Comparison of ENCODE assay signal across 8 cellular contexts in genomic region chrX:53441531-53442321, GRCh38. TPM values are rescaled to one million over a fixed set of nuclear protein-coding genes. Genes with fewer than 3 reads are reported as not detected.
DNase-seq lines count a peak whose midpoint lies in the region; ATAC-seq and TF ChIP-seq lines count a peak whose summit lies in the region.

No MANE protein-coding gene starts in this region.

- H3K27ac Mint-ChIP-seq in CD4-positive, alpha-beta T cell = no peak overlapping the region
- H3K27ac Mint-ChIP-seq in IgD-negative memory B cell = peak overlapping the region in 2 of 3 donors; percentile 15 to 53
- H3K27ac Mint-ChIP-seq in activated T-helper 17 cell treated with anti-CD3 and anti-CD28 coated beads, Interleukin-2, amount 50 U/mL, for 72 hours = peak overlapping the region; percentile 50
- peak overlapping the region in 1 of 2 donors; percentile 31 for H3K27ac Mint-ChIP-seq in natural killer cell treated with Interleukin-12 subunit alpha and Interleukin-12 subunit beta and Interleukin-15 and Interleukin-18, amount 100 ng/mL, for 72 hours

- intact Hi-C loops in CD4-positive, alpha-beta T cell (cut with DNase I, micrococcal nuclease) = no loop called here
- intact Hi-C loops in PC-9 (cut with micrococcal nuclease; ENCODE audit: unreplicated experiment) = loop anchor here (2.0 kb wide), 1 partner anchor 19 kb away; the partner anchor contains the start of genes RIBC1 and SMC1A

- no peaks in the 10 kb centered on the region for H3K36me3 Mint-ChIP-seq in CD4-positive, alpha-beta T cell (ENCODE audit: low read depth)
- H3K36me3 Mint-ChIP-seq in IgD-negative memory B cell = no peaks in the 10 kb centered on the region
- H3K36me3 Mint-ChIP-seq in activated T-helper 17 cell treated with anti-CD3 and anti-CD28 coated beads, Interleukin-2, amount 50 U/mL, for 72 hours (ENCODE audit: low read depth) = no peaks in the 10 kb centered on the region
- no peaks in the 10 kb centered on the region for H3K36me3 Mint-ChIP-seq in natural killer cell treated with Interleukin-12 subunit alpha and Interleukin-12 subunit beta and Interleukin-15 and Interleukin-18, amount 100 ng/mL, for 72 hours

- peaks cover 5% of the 10 kb centered on the region; the same call in 1 of the 2 replicates for H3F3A ChIP-seq in PC-9 (ENCODE audit: insufficient read depth, low read depth)

- H2AFZ ChIP-seq in PC-9 = 0 out of 2 replicates have a peak overlapping the region, but pooled peaks have one; percentile 68

- no peak for TF ChIP-seq CTCF in CD4-positive, alpha-beta T cell (IDR thresholded peaks at IDR 0.05)
- TF ChIP-seq CTCF in PC-9 (conservative IDR thresholded peaks at IDR 0.05) = no peak
- TF ChIP-seq CTCF in fibroblast of mammary gland (conservative IDR thresholded peaks at IDR 0.05; ENCODE audit: control insufficient read depth, insufficient read depth, low read depth, low read length) = no peak

- H3K4me2 ChIP-seq in PC-9 = peak overlapping the region; percentile 77

- H3K4me3 ChIP-seq in PC-9 = peak overlapping the region; percentile 52; the same call in 1 of the 2 replicates
- peak overlapping the region; percentile 48 for H3K4me3 ChIP-seq in fibroblast of mammary gland (ENCODE audit: control insufficient read depth, low read depth, low read length)

- no peak overlapping the region for H3K27ac ChIP-seq in CD4-positive, alpha-beta T cell (ENCODE audit: low read depth, low read length)
- peak overlapping the region; percentile 54; the same call in 1 of the 2 replicates for H3K27ac ChIP-seq in PC-9

- no peaks in the 10 kb centered on the region for H3K4me1 ChIP-seq in PC-9 (replicated peaks; ENCODE audit: insufficient read depth)

- no peaks in the 10 kb centered on the region for H3K9me3 ChIP-seq in CD4-positive, alpha-beta T cell (ENCODE audit: control insufficient read depth, low read length)
- no peaks in the 10 kb centered on the region for H3K9me3 ChIP-seq in PC-9 (ENCODE audit: insufficient read depth, low read depth)

- BruUV-seq in PC-9 (replicated peaks; lab: Mats Ljungman, UMichigan) = TSS peak; percentile 72

- H3K27me3 Mint-ChIP-seq in CD4-positive, alpha-beta T cell = peaks cover 10% of the 10 kb centered on the region
- H3K27me3 Mint-ChIP-seq in IgD-negative memory B cell = peaks cover 21% of the 10 kb centered on the region
- no peaks in the 10 kb centered on the region for H3K27me3 Mint-ChIP-seq in activated T-helper 17 cell treated with anti-CD3 and anti-CD28 coated beads, Interleukin-2, amount 50 U/mL, for 72 hours
- H3K27me3 Mint-ChIP-seq in natural killer cell treated with Interleukin-12 subunit alpha and Interleukin-12 subunit beta and Interleukin-15 and Interleukin-18, amount 100 ng/mL, for 72 hours = peaks cover 0 to 17% of the 10 kb centered on the region in 2 donors

- DNase-seq in CD4-positive, alpha-beta T cell = peak; percentile 34 to 71 (median 62)
- DNase-seq in PC-9 (peak; percentile 45 to 94), fibroblast of mammary gland (ENCODE audit: low read depth) (peak; percentile 66)
- DNase-seq in natural killer cell treated with Interleukin-12 subunit alpha and Interleukin-12 subunit beta and Interleukin-15 and Interleukin-18, amount 100 ng/mL, for 72 hours (ENCODE audit: low spot score) = peak; percentile 85
- DNase-seq in stimulated activated naive CD8-positive, alpha-beta T cell treated with anti-CD3 and anti-CD28 coated beads, Interleukin-15, Interleukin-2, amounts not matched to agents 100 U/mL and 50 U/mL, for 24 hours = peak; percentile 78

- POLR2A ChIA-PET in CD4-positive, alpha-beta T cell (lab: Charles Lee) = no interaction called here
- POLR2A ChIA-PET in PC-9 (lab: Charles Lee; ENCODE audit: unreplicated experiment) = interaction anchor here (0.6 to 0.7 kb wide), 2 partner anchors 162 to 446 kb away, joined by 4 read pairs; no protein-coding TSS in a partner anchor

- peak; percentile 76 for ATAC-seq in CD4-positive, alpha-beta T cell (ENCODE audit: poor library complexity)
- ATAC-seq in GM21390 (IDR thresholded peaks at IDR 0.05; ENCODE audit: unreplicated experiment) = peak; percentile 73
- ATAC-seq in activated T-helper 17 cell treated with anti-CD3 and anti-CD28 coated beads, Interleukin-2, amount 50 U/mL, for 72 hours (replicated peaks) = peak; percentile 88
- ATAC-seq in natural killer cell treated with Interleukin-12 subunit alpha and Interleukin-12 subunit beta and Interleukin-15 and Interleukin-18, amount 100 ng/mL, for 72 hours = peak; percentile 88 to 89
- ATAC-seq in stimulated activated naive CD8-positive, alpha-beta T cell treated with anti-CD3 and anti-CD28 coated beads, Interleukin-15, Interleukin-2, amounts not matched to agents 100 U/mL and 50 U/mL, for 24 hours = peak; percentile 87

- CTCF ChIA-PET in CD4-positive, alpha-beta T cell (lab: Charles Lee) = interaction anchor here (1.7 kb wide), 1 partner anchor 129 kb away, joined by 4 read pairs; no protein-coding TSS in a partner anchor
- CTCF ChIA-PET in PC-9 (lab: Charles Lee) = no interaction called here

- H3K4me1 Mint-ChIP-seq in CD4-positive, alpha-beta T cell (ENCODE audit: low read depth) = peaks cover 6% of the 10 kb centered on the region
- peaks cover 4 to 16% (median 8%) of the 10 kb centered on the region in 3 donors for H3K4me1 Mint-ChIP-seq in IgD-negative memory B cell
- peaks cover 6% of the 10 kb centered on the region for H3K4me1 Mint-ChIP-seq in activated T-helper 17 cell treated with anti-CD3 and anti-CD28 coated beads, Interleukin-2, amount 50 U/mL, for 72 hours
- peaks cover 14 to 26% of the 10 kb centered on the region in 2 donors for H3K4me1 Mint-ChIP-seq in natural killer cell treated with Interleukin-12 subunit alpha and Interleukin-12 subunit beta and Interleukin-15 and Interleukin-18, amount 100 ng/mL, for 72 hours (ENCODE audit: low read depth in 2 of 2)

- H3K36me3 ChIP-seq in PC-9 (ENCODE audit: low read depth) = no peaks in the 10 kb centered on the region

- H3K9me2 ChIP-seq in PC-9 (ENCODE audit: insufficient read depth) = no peaks in the 10 kb centered on the region

- H3K4me3 Mint-ChIP-seq in CD4-positive, alpha-beta T cell = peak overlapping the region; percentile 79
- H3K4me3 Mint-ChIP-seq in IgD-negative memory B cell = peak overlapping the region; percentile 71 to 93 (median 86)
- peak overlapping the region; percentile 81 for H3K4me3 Mint-ChIP-seq in activated T-helper 17 cell treated with anti-CD3 and anti-CD28 coated beads, Interleukin-2, amount 50 U/mL, for 72 hours
- peak overlapping the region; percentile 80 for H3K4me3 Mint-ChIP-seq in natural killer cell treated with Interleukin-12 subunit alpha and Interleukin-12 subunit beta and Interleukin-15 and Interleukin-18, amount 100 ng/mL, for 72 hours

- no peaks in the 10 kb centered on the region for H3K79me2 ChIP-seq in PC-9 (ENCODE audit: low read depth)

- no peaks in the 10 kb centered on the region for H3K9me3 Mint-ChIP-seq in CD4-positive, alpha-beta T cell
- H3K9me3 Mint-ChIP-seq in IgD-negative memory B cell = no peaks in the 10 kb centered on the region
- H3K9me3 Mint-ChIP-seq in activated T-helper 17 cell treated with anti-CD3 and anti-CD28 coated beads, Interleukin-2, amount 50 U/mL, for 72 hours = no peaks in the 10 kb centered on the region
- H3K9me3 Mint-ChIP-seq in natural killer cell treated with Interleukin-12 subunit alpha and Interleukin-12 subunit beta and Interleukin-15 and Interleukin-18, amount 100 ng/mL, for 72 hours = no peaks in the 10 kb centered on the region

- H3K27me3 ChIP-seq in CD4-positive, alpha-beta T cell (ENCODE audit: control insufficient read depth, insufficient read depth, low read length) = no peaks in the 10 kb centered on the region
- H3K27me3 ChIP-seq in PC-9 (ENCODE audit: insufficient read depth, low read depth) = no peaks in the 10 kb centered on the region

- H4K20me1 ChIP-seq in PC-9 (ENCODE audit: insufficient read depth) = no peaks in the 10 kb centered on the region

RNA-seq across cellular contexts. Expression of gene HSD17B10, which starts 7.6 kb away (rescaled TPM):
- 10 to 100 TPM; 27.0 to 28.6 TPM for total RNA-seq in CD4-positive, alpha-beta T cell
- 133 TPM for polyA plus RNA-seq in IgD-negative memory B cell
- total RNA-seq in PC-9 (2021) = 204 and 234 TPM in 2 replicates
- total RNA-seq in activated T-helper 17 cell treated with anti-CD3 and anti-CD28 coated beads, Interleukin-2, amount 50 U/mL, for 72 hours = 100 to 1,000 TPM in 1 of 2 donors, 10 to 100 TPM in 1; 52.3 to 149 TPM
- total RNA-seq in natural killer cell treated with Interleukin-12 subunit alpha and Interleukin-12 subunit beta and Interleukin-15 and Interleukin-18, amount 100 ng/mL, for 72 hours = 100 to 1,000 TPM; 108 to 129 TPM

RNA-seq across cellular contexts. Expression of gene RIBC1, which starts 19.1 kb away (rescaled TPM):
- 1 to 10 TPM; 2.5 to 2.6 TPM for total RNA-seq in CD4-positive, alpha-beta T cell
- polyA plus RNA-seq in IgD-negative memory B cell = 0.78 TPM
- 2.2 and 4.5 TPM in 2 replicates for total RNA-seq in PC-9 (2021)
- under 1 TPM; 0.71 to 0.74 TPM for total RNA-seq in activated T-helper 17 cell treated with anti-CD3 and anti-CD28 coated beads, Interleukin-2, amount 50 U/mL, for 72 hours
- 1 to 10 TPM; 1.1 to 1.5 TPM for total RNA-seq in natural killer cell treated with Interleukin-12 subunit alpha and Interleukin-12 subunit beta and Interleukin-15 and Interleukin-18, amount 100 ng/mL, for 72 hours

RNA-seq across cellular contexts. Expression of gene SMC1A, which starts 19.3 kb away (rescaled TPM):
- 10 to 100 TPM; 25.5 to 28.6 TPM for total RNA-seq in CD4-positive, alpha-beta T cell
- polyA plus RNA-seq in IgD-negative memory B cell = 63.1 TPM
- 114 and 162 TPM in 2 replicates for total RNA-seq in PC-9 (2021)
- 100 to 1,000 TPM in 1 of 2 donors, 10 to 100 TPM in 1; 77.6 to 124 TPM for total RNA-seq in activated T-helper 17 cell treated with anti-CD3 and anti-CD28 coated beads, Interleukin-2, amount 50 U/mL, for 72 hours
- total RNA-seq in natural killer cell treated with Interleukin-12 subunit alpha and Interleukin-12 subunit beta and Interleukin-15 and Interleukin-18, amount 100 ng/mL, for 72 hours = 100 to 1,000 TPM; 146 to 147 TPM
